In the genomic region with DNA sequence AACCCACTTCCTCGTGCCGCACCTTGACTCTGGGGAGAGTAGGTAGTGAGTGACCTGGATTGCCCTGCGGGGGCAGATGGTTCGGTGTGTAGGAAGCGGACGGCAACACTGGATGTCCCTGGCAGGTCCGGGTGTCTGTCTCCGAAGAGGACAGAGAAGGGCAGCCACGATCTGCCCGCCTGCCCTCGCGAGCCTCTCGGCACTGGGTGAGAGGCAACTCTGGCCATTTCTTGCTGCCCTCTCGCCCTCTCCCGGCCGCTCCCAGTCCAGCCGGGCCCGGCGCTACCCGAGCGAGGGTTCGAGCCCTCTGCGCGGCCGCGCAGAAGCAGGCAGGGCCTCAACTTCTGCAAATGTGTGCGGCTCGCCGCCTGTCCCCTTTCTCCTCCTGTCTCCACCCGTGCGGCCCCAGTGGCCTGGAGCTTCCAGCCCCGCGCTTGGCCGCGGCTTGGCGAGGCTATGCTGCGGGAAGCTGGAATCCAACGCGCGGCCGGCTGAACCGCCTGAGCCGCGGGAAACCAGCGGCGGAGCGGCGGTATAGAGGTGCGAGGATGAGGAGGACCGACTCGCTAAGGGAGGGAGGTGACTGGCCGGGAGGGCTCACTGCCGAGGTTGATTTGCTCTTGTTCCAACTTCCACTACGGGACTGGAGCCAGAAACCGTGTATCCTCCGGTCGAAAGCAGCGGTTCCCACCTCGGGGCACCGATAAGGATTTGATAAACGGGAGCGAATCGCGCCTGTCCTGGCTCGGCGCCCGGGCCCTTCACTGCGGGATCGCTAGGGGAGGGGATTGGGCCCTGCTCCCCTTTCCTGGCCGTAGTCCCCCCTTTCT, we compare ENCODE assay signal across 7 cellular contexts. TPM values are rescaled to one million over a fixed set of nuclear protein-coding genes. Genes with fewer than 3 reads are reported as not detected.
DNase-seq lines count a peak whose midpoint lies in the region; ATAC-seq and TF ChIP-seq lines count a peak whose summit lies in the region.

No MANE protein-coding gene starts in this region.

- H3K4me3 Mint-ChIP-seq in nephron progenitor cell, result peak overlapping the region; percentile 86

- no peaks in the 10 kb centered on the region for H3K9me3 Mint-ChIP-seq in nephron progenitor cell

- TF ChIP-seq CTCF in nephron progenitor cell (IDR thresholded peaks at IDR 0.05), result no peak

- no peak overlapping the region for H3K27ac Mint-ChIP-seq in nephron progenitor cell

- no peak for ATAC-seq in HG02798 (IDR thresholded peaks at IDR 0.05; ENCODE audit: poor library complexity, unreplicated experiment)

- no peaks in the 10 kb centered on the region for H3K36me3 Mint-ChIP-seq in nephron progenitor cell (ENCODE audit: low read depth)

- H3K4me1 Mint-ChIP-seq in nephron progenitor cell, result peaks cover 34% of the 10 kb centered on the region

- DNase-seq in GM04504 (ENCODE audit: low read depth) (peak; percentile 34), M059J (ENCODE audit: low read depth) (peak; percentile 70), foreskin melanocyte (peak; percentile 48), nephron progenitor cell (peak; percentile 45), SKM-1 (lab: John Stamatoyannopoulos, UW; ENCODE audit: unreplicated experiment) (no peak)
- DNase-seq in activated effector memory CD4-positive, alpha-beta T cell treated with anti-CD3 and anti-CD28 coated beads, Interleukin-2, amount 50 U/mL, for 16 hours, result peak; percentile 70

- peaks cover 100% of the 10 kb centered on the region for H3K27me3 Mint-ChIP-seq in nephron progenitor cell (ENCODE audit: low read depth, poor library complexity)

RNA-seq across cellular contexts. Expression of a gene that starts 1.5 kb away (rescaled TPM):
- 22.0 and 23.7 TPM in 2 replicates for total RNA-seq in M059J (2014; rRNA removed; shearing (Covaris generic))
